Comparison of ENCODE assay signal across 21 cellular contexts in the genomic region with DNA sequence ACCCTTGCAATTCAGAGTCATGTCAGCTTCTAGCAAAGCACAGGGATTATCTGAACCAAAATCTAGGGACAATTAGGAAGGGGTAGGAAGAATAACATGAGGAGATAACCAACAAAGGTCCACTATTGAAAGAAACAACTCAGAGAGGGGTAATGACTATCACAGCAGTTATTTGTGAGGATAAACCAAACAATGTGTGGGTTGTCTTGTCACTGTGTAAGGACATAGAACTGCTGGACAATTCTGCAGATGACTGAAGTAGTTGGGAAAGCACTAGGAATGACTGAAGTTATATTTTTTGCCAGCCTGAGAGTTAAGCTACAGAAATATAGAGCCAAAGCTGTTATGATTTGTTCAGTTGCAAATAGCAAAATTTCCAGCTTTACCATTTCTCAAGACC.
"Had no signal": no experiment of that assay in that cellular context is flagged by ENCODE, and none has a peak within 500 bp of the region (broad histone marks: within the 10 kb centered on the region; RNA-seq: fewer than 3 reads in every experiment).

No MANE protein-coding gene starts in this region.

- H3K27ac Mint-ChIP-seq: mesothelial cell of epicardium; nephron; stimulated activated naive B cell treated with anti-CD40 and anti-IgM and Interleukin-4, amounts not matched to agents 10 μg/mL and 1 μg/mL and 100 μg/mL, for 72 hours; stimulated activated naive CD8-positive, alpha-beta T cell treated with anti-CD3 and anti-CD28 coated beads, Interleukin-15, amount 100 ng/mL, for 72 hours had no signal

- H3K4me1 Mint-ChIP-seq: stimulated activated naive B cell treated with anti-CD40 and anti-IgM and Interleukin-4, amounts not matched to agents 10 μg/mL and 1 μg/mL and 100 μg/mL, for 72 hours; stimulated activated naive CD8-positive, alpha-beta T cell treated with anti-CD3 and anti-CD28 coated beads, Interleukin-15, amount 100 ng/mL, for 72 hours had no signal

- H3K36me3 Mint-ChIP-seq: mesothelial cell of epicardium; stimulated activated naive B cell treated with anti-CD40 and anti-IgM and Interleukin-4, amounts not matched to agents 10 μg/mL and 1 μg/mL and 100 μg/mL, for 72 hours; type B pancreatic cell had no signal

- DNase-seq: cerebellar nuclear complex; colonic mucosa; dermis blood vessel endothelial cell; effector CD8-positive, alpha-beta T cell; heart right ventricle; kidney glomerular epithelial cell; mammary epithelial cell; posterior cingulate gyrus; sigmoid colon; stimulated activated CD4-positive, alpha-beta T cell treated with anti-CD3 and anti-CD28 coated beads, Interleukin-2, amount 100 ng/mL, for 24 hours; stimulated activated CD4-positive, alpha-beta T cell treated with anti-CD3 and anti-CD28 coated beads, Interleukin-4, amount 100 ng/mL, for 4 hours; stimulated activated naive B cell treated with anti-CD40 and anti-IgM and Interleukin-4, amounts not matched to agents 10 μg/mL and 1 μg/mL and 100 μg/mL, for 72 hours; stimulated activated naive CD8-positive, alpha-beta T cell treated with anti-CD3 and anti-CD28 coated beads, Interleukin-15, amount 100 ng/mL, for 72 hours; thyroid gland had no signal

- H3K4me1 ChIP-seq: colonic mucosa, heart right ventricle, right atrium auricular region, sigmoid colon, thyroid gland had no signal

- H3K9me3 ChIP-seq: colonic mucosa, heart right ventricle, neutrophil, right atrium auricular region, sigmoid colon, thyroid gland had no signal

- H3K4me3 Mint-ChIP-seq: mesothelial cell of epicardium; nephron; stimulated activated naive B cell treated with anti-CD40 and anti-IgM and Interleukin-4, amounts not matched to agents 10 μg/mL and 1 μg/mL and 100 μg/mL, for 72 hours; stimulated activated naive CD8-positive, alpha-beta T cell treated with anti-CD3 and anti-CD28 coated beads, Interleukin-15, amount 100 ng/mL, for 72 hours; type B pancreatic cell had no signal

- H3K27me3 Mint-ChIP-seq: stimulated activated naive B cell treated with anti-CD40 and anti-IgM and Interleukin-4, amounts not matched to agents 10 μg/mL and 1 μg/mL and 100 μg/mL, for 72 hours; stimulated activated naive CD8-positive, alpha-beta T cell treated with anti-CD3 and anti-CD28 coated beads, Interleukin-15, amount 100 ng/mL, for 72 hours; type B pancreatic cell had no signal

- H3K27ac ChIP-seq: colonic mucosa, heart right ventricle, neutrophil, right atrium auricular region, sigmoid colon, skin epidermis, thyroid gland had no signal

- H3K9me3 Mint-ChIP-seq: nephron, type B pancreatic cell had no signal

- H3K36me3 ChIP-seq: colonic mucosa, heart right ventricle, neutrophil, right atrium auricular region, sigmoid colon, thyroid gland had no signal

- H3K4me3 ChIP-seq: colonic mucosa, heart right ventricle, right atrium auricular region, sigmoid colon, skin epidermis, thyroid gland had no signal

- H3K27me3 ChIP-seq: colonic mucosa, heart right ventricle, neutrophil, right atrium auricular region, sigmoid colon, thyroid gland had no signal

- ATAC-seq: heart right ventricle; left lobe of liver; stimulated activated naive B cell treated with anti-CD40 and anti-IgM and Interleukin-4, amounts not matched to agents 10 μg/mL and 1 μg/mL and 100 μg/mL, for 72 hours; stimulated activated naive CD8-positive, alpha-beta T cell treated with anti-CD3 and anti-CD28 coated beads, Interleukin-15, amount 100 ng/mL, for 72 hours had no signal
